ENCODE assay signal across 25 cellular contexts in genomic region chr18:75864816-75865215, GRCh38.
"Had no signal": no experiment of that assay in that cellular context is flagged by ENCODE, and none has a peak within 500 bp of the region (broad histone marks: within the 10 kb centered on the region; RNA-seq: fewer than 3 reads in every experiment).

No MANE protein-coding gene starts in this region.

- H3K4me3 Mint-ChIP-seq: dendritic cell treated with granulocyte-macrophage colony-stimulating factor and Interleukin-4, amounts not matched to agents 40 ng/mL and 50 ng/mL, for 4 days; effector memory CD8-positive, alpha-beta T cell; endodermal cell; mesothelial cell of epicardium had no signal

- H3K9me3 Mint-ChIP-seq: endodermal cell had no signal

- H3K27ac Mint-ChIP-seq: dendritic cell treated with granulocyte-macrophage colony-stimulating factor and Interleukin-4, amounts not matched to agents 40 ng/mL and 50 ng/mL, for 4 days; effector memory CD8-positive, alpha-beta T cell; endodermal cell; mesothelial cell of epicardium had no signal

- H3K27me3 Mint-ChIP-seq: dendritic cell treated with granulocyte-macrophage colony-stimulating factor and Interleukin-4, amounts not matched to agents 40 ng/mL and 50 ng/mL, for 4 days had no signal

- H3K4me1 ChIP-seq: colonic mucosa, foreskin keratinocyte, gastrocnemius medialis, heart right ventricle, left lung, lower lobe of right lung had no signal

- H3K9me3 ChIP-seq: colonic mucosa, gastrocnemius medialis, heart right ventricle, left lung, lower lobe of right lung, mucosa of descending colon had no signal

- DNase-seq: colonic mucosa; cortex of kidney; effector CD8-positive, alpha-beta T cell; effector memory CD8-positive, alpha-beta T cell; endodermal cell; erythroblast; foreskin keratinocyte; gastrocnemius medialis; glutamatergic neuron; head of caudate nucleus; heart right ventricle; hippocampal formation; left cardiac atrium; left lung; left ventricle myocardium superior; lower lobe of right lung; mesenchymal stem cell; mucosa of descending colon had no signal

- FAIRE-seq: endometrium, islet of Langerhans, keratinocyte had no signal

- H3K4me3 ChIP-seq: colonic mucosa, gastrocnemius medialis, heart right ventricle, left lung, lower lobe of right lung, mucosa of descending colon had no signal

- H3K27me3 ChIP-seq: colonic mucosa, foreskin keratinocyte, gastrocnemius medialis, left lung had no signal

- ATAC-seq: effector memory CD8-positive, alpha-beta T cell; esophagus mucosa; foreskin keratinocyte; gastrocnemius medialis; heart right ventricle; left cardiac atrium; left lung; left ventricle myocardium superior; mucosa of descending colon had no signal

- H3K27ac ChIP-seq: colonic mucosa, epithelial cell of prostate, foreskin keratinocyte, gastrocnemius medialis, heart right ventricle, left lung, lower lobe of right lung had no signal

- H3K36me3 ChIP-seq: colonic mucosa, gastrocnemius medialis, heart right ventricle, left lung, lower lobe of right lung had no signal

- H3K36me3 Mint-ChIP-seq: mesothelial cell of epicardium had no signal
